30 cellular contexts compared by ENCODE assay signal in genomic region chr20:61674051-61674450, GRCh38.
"Had no signal": no experiment of that assay in that cellular context is flagged by ENCODE, and none has a peak within 500 bp of the region (broad histone marks: within the 10 kb centered on the region; RNA-seq: fewer than 3 reads in every experiment).

No MANE protein-coding gene starts in this region.

- DNase-seq: activated B cell treated with CpG ODN at 0.5 μM for 24 hours; activated CD4-positive, alpha-beta T cell treated with anti-CD3 and anti-CD28 coated beads for 48 hours; activated CD4-positive, alpha-beta T cell treated with anti-CD3 and anti-CD28 coated beads, Interleukin-2, amount 50 U/mL, for 1 hour; activated CD4-positive, alpha-beta T cell treated with anti-CD3 and anti-CD28 coated beads, Interleukin-2, amount 50 U/mL, for 48 hours; activated CD8-positive, alpha-beta memory T cell treated with anti-CD3 and anti-CD28 coated beads for 24 hours; activated CD8-positive, alpha-beta T cell treated with anti-CD3 and anti-CD28 coated beads for 36 hours; activated effector memory CD4-positive, alpha-beta T cell treated with Interleukin-2 at 50 U/mL for 16 hours; activated gamma-delta T cell treated with Interleukin-2 at 50 U/mL for 16 hours; activated naive CD4-positive, alpha-beta T cell treated with anti-CD3 and anti-CD28 coated beads, Interleukin-2, amount 50 U/mL, for 16 hours; activated naive CD4-positive, alpha-beta T cell treated with Interleukin-2 at 50 U/mL for 16 hours; activated T-cell treated with anti-CD3 and anti-CD28 coated beads, Interleukin-2, amount 50 U/mL, for 4 hours; amniotic stem cell; anterior cingulate cortex; caudate nucleus; colonic mucosa; effector CD8-positive, alpha-beta T cell; esophagus squamous epithelium; foreskin melanocyte; T-cell; T-helper 9 cell; WERI-Rb-1 had no signal

- H3K36me3 Mint-ChIP-seq: activated naive CD8-positive, alpha-beta T cell; T-cell had no signal

- FAIRE-seq: astrocyte, endometrium, endothelial cell of umbilical vein had no signal

- H3K4me1 Mint-ChIP-seq: activated B cell treated with CpG ODN at 0.5 μM for 24 hours; activated T-helper 17 cell treated with anti-CD3 and anti-CD28 coated beads, Interleukin-2, amount 50 U/mL, for 72 hours; T-cell had no signal

- H3K27me3 Mint-ChIP-seq: activated B cell treated with CpG ODN at 0.5 μM for 24 hours; activated CD8-positive, alpha-beta T cell treated with anti-CD3 and anti-CD28 coated beads for 36 hours had no signal

- H3K4me1 ChIP-seq: colonic mucosa, esophagus squamous epithelium, gastroesophageal sphincter had no signal

- H3K36me3 ChIP-seq: colonic mucosa, esophagus squamous epithelium, gastroesophageal sphincter, WERI-Rb-1 had no signal

- H3K27me3 ChIP-seq: colonic mucosa had no signal

- ATAC-seq: activated CD4-positive, CD25-positive, alpha-beta regulatory T cell treated with anti-CD3 and anti-CD28 coated beads, Interleukin-2, amount 50 U/mL, for 24 hours; activated CD8-positive, alpha-beta T cell treated with anti-CD3 and anti-CD28 coated beads for 36 hours; activated T-cell treated with anti-CD3 and anti-CD28 coated beads, Interleukin-2, amount 50 U/mL, for 4 hours; activated T-helper 17 cell treated with anti-CD3 and anti-CD28 coated beads, Interleukin-2, amount 50 U/mL, for 72 hours; gastroesophageal sphincter; T-cell had no signal

- H3K9me3 ChIP-seq: colonic mucosa, esophagus squamous epithelium, gastroesophageal sphincter had no signal

- H3K4me3 ChIP-seq: colonic mucosa, esophagus squamous epithelium, gastroesophageal sphincter had no signal

- H3K4me3 Mint-ChIP-seq: activated B cell treated with CpG ODN at 0.5 μM for 24 hours; activated CD8-positive, alpha-beta T cell treated with anti-CD3 and anti-CD28 coated beads for 36 hours; activated naive CD8-positive, alpha-beta T cell; activated T-cell treated with anti-CD3 and anti-CD28 coated beads, Interleukin-2, amount 50 U/mL, for 4 hours; activated T-helper 17 cell treated with anti-CD3 and anti-CD28 coated beads, Interleukin-2, amount 50 U/mL, for 72 hours; T-cell; T-helper 1 cell treated with Interleukin-12 subunit alpha and Interleukin-12 subunit beta and Interleukin-4 antibody, amounts not matched to agents 30 μg/mL and 1 μg/mL, for 36 hours had no signal

- H3K27ac ChIP-seq: colonic mucosa, epithelial cell of prostate, esophagus squamous epithelium, gastroesophageal sphincter, WERI-Rb-1 had no signal

- H3K9me3 Mint-ChIP-seq: activated B cell treated with CpG ODN at 0.5 μM for 24 hours; activated CD8-positive, alpha-beta T cell treated with anti-CD3 and anti-CD28 coated beads for 36 hours; activated T-helper 17 cell treated with anti-CD3 and anti-CD28 coated beads, Interleukin-2, amount 50 U/mL, for 72 hours; T-cell; T-helper 1 cell treated with Interleukin-12 subunit alpha and Interleukin-12 subunit beta and Interleukin-4 antibody, amounts not matched to agents 30 μg/mL and 1 μg/mL, for 36 hours had no signal

- H3K27ac Mint-ChIP-seq: activated B cell treated with CpG ODN at 0.5 μM for 24 hours; activated CD8-positive, alpha-beta T cell treated with anti-CD3 and anti-CD28 coated beads for 36 hours; activated naive CD8-positive, alpha-beta T cell; activated T-helper 17 cell treated with anti-CD3 and anti-CD28 coated beads, Interleukin-2, amount 50 U/mL, for 72 hours; T-cell; T-helper 1 cell treated with Interleukin-12 subunit alpha and Interleukin-12 subunit beta and Interleukin-4 antibody, amounts not matched to agents 30 μg/mL and 1 μg/mL, for 36 hours had no signal
